Comparison of ENCODE assay signal across 15 cellular contexts in genomic region chr2:19674051-19675002, GRCh38.
A peak's percentile ranks its signal among the peaks of the same experiment; 100 is the strongest.
DNase-seq lines count a peak whose midpoint lies in the region; ATAC-seq lines count a peak whose summit lies in the region.
"Had no signal": no experiment of that assay in that cellular context is flagged by ENCODE, and none has a peak within 500 bp of the region (broad histone marks: within the 10 kb centered on the region; RNA-seq: fewer than 3 reads in every experiment).

No MANE protein-coding gene starts in this region.

- H3K27ac Mint-ChIP-seq in effector memory CD8-positive, alpha-beta T cell, result no peak overlapping the region
- no peak overlapping the region for H3K27ac Mint-ChIP-seq in stimulated activated memory B cell treated with anti-CD40 and anti-IgM and Interleukin-4, amounts not matched to agents 10 μg/mL and 1 μg/mL and 100 μg/mL, for 72 hours

- peaks cover 0 to 1% of the 10 kb centered on the region in 2 donors for H3K4me1 Mint-ChIP-seq in effector memory CD8-positive, alpha-beta T cell (ENCODE audit: low read depth in 2 of 2)
- no peaks in the 10 kb centered on the region for H3K4me1 Mint-ChIP-seq in stimulated activated memory B cell treated with anti-CD40 and anti-IgM and Interleukin-4, amounts not matched to agents 10 μg/mL and 1 μg/mL and 100 μg/mL, for 72 hours

- H3K4me3 Mint-ChIP-seq in effector memory CD8-positive, alpha-beta T cell, result no peak overlapping the region
- H3K4me3 Mint-ChIP-seq in stimulated activated memory B cell treated with anti-CD40 and anti-IgM and Interleukin-4, amounts not matched to agents 10 μg/mL and 1 μg/mL and 100 μg/mL, for 72 hours, result no peak overlapping the region

- no peaks in the 10 kb centered on the region for H3K9me3 Mint-ChIP-seq in effector memory CD8-positive, alpha-beta T cell
- H3K9me3 Mint-ChIP-seq in stimulated activated memory B cell treated with anti-CD40 and anti-IgM and Interleukin-4, amounts not matched to agents 10 μg/mL and 1 μg/mL and 100 μg/mL, for 72 hours, result no peaks in the 10 kb centered on the region

- ATAC-seq in effector memory CD8-positive, alpha-beta T cell (replicated peaks), result no peak
- no peak for ATAC-seq in stimulated activated memory B cell treated with anti-CD40 and anti-IgM and Interleukin-4, amounts not matched to agents 10 μg/mL and 1 μg/mL and 100 μg/mL, for 72 hours

- H3K27me3 Mint-ChIP-seq in effector memory CD8-positive, alpha-beta T cell, result peaks cover 14 to 56% of the 10 kb centered on the region in 2 donors
- peaks cover 9% of the 10 kb centered on the region for H3K27me3 Mint-ChIP-seq in stimulated activated memory B cell treated with anti-CD40 and anti-IgM and Interleukin-4, amounts not matched to agents 10 μg/mL and 1 μg/mL and 100 μg/mL, for 72 hours

- peak overlapping the region in 15 of 21 experiments; percentile 14 to 81 (median 45) for H3K27ac ChIP-seq in skin epidermis
- H3K27ac ChIP-seq: C4-2B, KMS-11, Peyer's patch had no signal

- no peak overlapping the region for H3K4me3 ChIP-seq in skin epidermis
- H3K4me3 ChIP-seq: MG63, Peyer's patch had no signal

- H3K36me3 Mint-ChIP-seq in effector memory CD8-positive, alpha-beta T cell (ENCODE audit: insufficient read depth), result no peaks in the 10 kb centered on the region
- H3K36me3 Mint-ChIP-seq in stimulated activated memory B cell treated with anti-CD40 and anti-IgM and Interleukin-4, amounts not matched to agents 10 μg/mL and 1 μg/mL and 100 μg/mL, for 72 hours, result no peaks in the 10 kb centered on the region

- peak; percentile 12 for DNase-seq in EL
- peak; percentile 33 for DNase-seq in RPMI7951 (ENCODE audit: low read depth)
- DNase-seq in kidney glomerular epithelial cell (lab: John Stamatoyannopoulos, UW), result peak; percentile 18
- DNase-seq in effector memory CD8-positive, alpha-beta T cell, result no peak
- DNase-seq in germinal center (ENCODE audit: low spot score), result no peak
- DNase-seq: GDM1, H7, NCI-H1092 treated with DMSO at 0.1 percent for 48 hours, Peyer's patch, SHP77 had no signal

Comparison
In these comparisons a context has a peak if more than half of its experiments do, and no peak if none do; other contexts are left out.
1. DNase-seq: peak in EL (single experiment), RPMI7951 (single experiment) and kidney glomerular epithelial cell (single experiment); none in effector memory CD8-positive, alpha-beta T cell (0 of 3) and germinal center (single experiment).